ENCODE assay signal across 24 cellular contexts in the genomic region with DNA sequence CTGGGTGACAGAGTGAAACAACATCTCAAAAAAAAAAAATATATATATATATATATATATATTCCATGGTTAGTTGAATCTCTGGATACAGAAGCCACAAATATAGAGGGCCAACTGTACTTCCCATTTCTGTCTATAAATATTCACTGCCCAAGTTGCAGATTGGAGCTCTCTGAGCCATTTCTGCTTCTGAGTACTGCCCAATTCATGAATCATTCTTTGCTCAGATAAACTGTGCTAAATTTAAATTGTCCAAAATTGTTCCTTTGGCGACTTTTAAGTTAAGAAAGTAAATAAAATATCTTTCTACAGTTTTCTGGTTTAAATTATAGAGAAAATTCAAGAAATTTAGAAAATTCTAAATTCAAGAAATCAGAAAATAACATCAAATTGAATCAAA. TPM values are rescaled to one million over a fixed set of nuclear protein-coding genes. Genes with fewer than 3 reads are reported as not detected.
"Had no signal": no experiment of that assay in that cellular context is flagged by ENCODE, and none has a peak within 500 bp of the region (broad histone marks: within the 10 kb centered on the region; RNA-seq: fewer than 3 reads in every experiment).

No MANE protein-coding gene starts in this region.

- ATAC-seq: esophagus mucosa, mucosa of descending colon, natural killer cell had no signal

- H3K27ac Mint-ChIP-seq: activated CD4-positive, alpha-beta T cell treated with anti-CD3 and anti-CD28 coated beads, Interleukin-2, amount 10 ng/mL, durations not matched to agents 7 days and 5 days; activated naive CD8-positive, alpha-beta T cell treated with anti-CD3 and anti-CD28 coated beads, Interleukin-2, amount 10 ng/mL, durations not matched to agents 7 days and 5 days; activated T-helper 1 cell treated with anti-CD3 and anti-CD28 coated beads, Interleukin-12 subunit alpha, Interleukin-12 subunit beta, Interleukin-2, Interleukin-4 antibody, amounts not matched to agents 30 ng/mL and 10 ng/mL and 1 ng/mL, durations not matched to agents 14 hours and 24 hours and 36 hours; brain; memory B cell; natural killer cell had no signal

- H3K27me3 ChIP-seq: colonic mucosa, neutrophil, transverse colon, vagina had no signal

- H3K9ac ChIP-seq: parathyroid adenoma had no signal

- H3K4me3 Mint-ChIP-seq: activated CD4-positive, alpha-beta T cell treated with anti-CD3 and anti-CD28 coated beads, Interleukin-2, amount 10 ng/mL, durations not matched to agents 7 days and 5 days; activated naive CD8-positive, alpha-beta T cell treated with anti-CD3 and anti-CD28 coated beads, Interleukin-2, amount 10 ng/mL, durations not matched to agents 7 days and 5 days; activated T-helper 1 cell treated with anti-CD3 and anti-CD28 coated beads, Interleukin-12 subunit alpha, Interleukin-12 subunit beta, Interleukin-2, Interleukin-4 antibody, amounts not matched to agents 30 ng/mL and 10 ng/mL and 1 ng/mL, durations not matched to agents 14 hours and 24 hours and 36 hours; brain; memory B cell; natural killer cell had no signal

- H3K4me1 ChIP-seq: colonic mucosa, left ventricle myocardium inferior, parathyroid adenoma, transverse colon, vagina had no signal

- H3K27ac ChIP-seq: colonic mucosa, left ventricle myocardium inferior, neutrophil, parathyroid adenoma, transverse colon, vagina had no signal

- H3K36me3 Mint-ChIP-seq: activated naive CD8-positive, alpha-beta T cell treated with anti-CD3 and anti-CD28 coated beads, Interleukin-2, amount 10 ng/mL, durations not matched to agents 7 days and 5 days; brain; memory B cell; natural killer cell had no signal

- H3K79me2 ChIP-seq: parathyroid adenoma had no signal

- H3K36me3 ChIP-seq: colonic mucosa, left ventricle myocardium inferior, neutrophil, transverse colon, vagina had no signal

- H3K9me3 Mint-ChIP-seq: activated CD4-positive, alpha-beta T cell treated with anti-CD3 and anti-CD28 coated beads, Interleukin-2, amount 10 ng/mL, durations not matched to agents 7 days and 5 days; activated naive CD8-positive, alpha-beta T cell treated with anti-CD3 and anti-CD28 coated beads, Interleukin-2, amount 10 ng/mL, durations not matched to agents 7 days and 5 days; activated T-helper 1 cell treated with anti-CD3 and anti-CD28 coated beads, Interleukin-12 subunit alpha, Interleukin-12 subunit beta, Interleukin-2, Interleukin-4 antibody, amounts not matched to agents 30 ng/mL and 10 ng/mL and 1 ng/mL, durations not matched to agents 14 hours and 24 hours and 36 hours; brain; memory B cell; natural killer cell had no signal

- H3K4me1 Mint-ChIP-seq: brain, memory B cell, natural killer cell had no signal

- H3K9me3 ChIP-seq: colonic mucosa, left ventricle myocardium inferior, mucosa of descending colon, neutrophil, transverse colon, vagina had no signal

- DNase-seq: activated CD4-positive, alpha-beta T cell treated with anti-CD3 and anti-CD28 coated beads, Interleukin-2, amount 10 ng/mL, durations not matched to agents 7 days and 5 days; activated CD8-positive, alpha-beta memory T cell treated with anti-CD3 and anti-CD28 coated beads for 24 hours; activated naive CD4-positive, alpha-beta T cell; activated naive CD8-positive, alpha-beta T cell treated with anti-CD3 and anti-CD28 coated beads, Interleukin-2, amount 10 ng/mL, durations not matched to agents 7 days and 5 days; central memory CD4-positive, alpha-beta T cell; colonic mucosa; foreskin fibroblast; hippocampal formation; left ventricle myocardium inferior; mucosa of descending colon; natural killer cell; stimulated activated CD4-positive, alpha-beta T cell treated with anti-CD3 and anti-CD28 coated beads, Interleukin-12 subunit alpha, Interleukin-12 subunit beta, amount 100 ng/mL, for 4 hours; stimulated activated naive CD4-positive, alpha-beta T cell; transverse colon had no signal

- H2AFZ ChIP-seq: parathyroid adenoma had no signal

- H3K4me3 ChIP-seq: colonic mucosa, left ventricle myocardium inferior, mucosa of descending colon, transverse colon, vagina had no signal

RNA-seq across cellular contexts. Expression of gene C1orf146, which starts 23.2 kb away (rescaled TPM):
- total RNA-seq: activated CD4-positive, alpha-beta T cell treated with anti-CD3 and anti-CD28 coated beads, Interleukin-2, amount 10 ng/mL, durations not matched to agents 7 days and 5 days; activated naive CD8-positive, alpha-beta T cell treated with anti-CD3 and anti-CD28 coated beads, Interleukin-2, amount 10 ng/mL, durations not matched to agents 7 days and 5 days; activated T-helper 1 cell treated with anti-CD3 and anti-CD28 coated beads, Interleukin-12 subunit alpha, Interleukin-12 subunit beta, Interleukin-2, Interleukin-4 antibody, amounts not matched to agents 30 ng/mL and 10 ng/mL and 1 ng/mL, durations not matched to agents 14 hours and 24 hours and 36 hours; colonic mucosa; esophagus mucosa; left ventricle myocardium inferior; mucosa of descending colon; natural killer cell; renal cortical epithelial cell; subcutaneous adipose tissue; transverse colon; vagina had no signal
- polyA plus RNA-seq: keratinocyte had no signal
